ENCODE assay signal across 8 cellular contexts in the genomic region with DNA sequence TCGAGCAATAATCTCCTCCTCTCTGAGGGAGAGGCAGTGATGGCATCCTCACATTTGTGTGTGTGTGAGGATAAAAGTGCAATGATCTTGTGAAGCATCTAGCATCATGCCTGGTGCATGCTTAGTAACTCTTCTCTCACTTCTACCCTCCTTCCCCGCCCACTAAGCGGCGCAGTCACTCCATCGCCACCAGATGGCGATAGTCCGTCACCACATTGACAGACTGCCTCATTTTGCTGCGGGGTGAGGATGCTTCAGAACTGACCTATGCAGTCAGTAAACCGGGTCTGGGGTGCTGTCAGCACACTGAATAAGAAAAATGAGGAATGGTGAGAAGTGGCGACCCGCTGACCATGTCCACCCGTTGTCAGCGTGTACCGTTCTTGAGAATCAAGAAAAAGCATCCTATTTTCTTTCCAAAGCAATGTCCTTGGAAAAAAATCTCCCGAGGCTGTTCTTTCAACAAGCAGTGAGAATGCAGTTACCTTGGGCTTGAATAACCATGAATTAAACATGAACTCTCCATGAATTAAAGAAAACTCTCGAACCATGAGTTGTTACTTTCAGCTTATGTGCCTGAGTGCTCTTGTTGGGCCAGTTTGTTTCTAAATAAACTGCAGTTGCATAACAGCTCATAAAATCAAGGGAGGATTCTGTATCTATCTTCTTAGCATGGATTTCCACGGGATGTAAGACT. TPM values are rescaled to one million over a fixed set of nuclear protein-coding genes. Genes with fewer than 3 reads are reported as not detected.
DNase-seq lines count a peak whose midpoint lies in the region; ATAC-seq and TF ChIP-seq lines count a peak whose summit lies in the region.

No MANE protein-coding gene starts in this region.

- peaks cover 5% of the 10 kb centered on the region for H3K27me3 Mint-ChIP-seq in CD4-positive, alpha-beta T cell
- H3K27me3 Mint-ChIP-seq in activated CD8-positive, alpha-beta T cell treated with anti-CD3 and anti-CD28 coated beads for 36 hours = no peaks in the 10 kb centered on the region

- H3K27ac ChIP-seq in CD4-positive, alpha-beta T cell (ENCODE audit: low read depth, low read length) = no peak overlapping the region

- H3K9me3 ChIP-seq in CD4-positive, alpha-beta T cell (ENCODE audit: control insufficient read depth, low read length) = no peaks in the 10 kb centered on the region

- peak; percentile 96 for TF ChIP-seq CTCF in CD4-positive, alpha-beta T cell (IDR thresholded peaks at IDR 0.05)
- TF ChIP-seq CTCF in activated CD8-positive, alpha-beta T cell treated with anti-CD3 and anti-CD28 coated beads for 36 hours (IDR thresholded peaks at IDR 0.05) = peak; percentile 84

- CTCF ChIA-PET in CD4-positive, alpha-beta T cell (lab: Charles Lee) = interaction anchor here (0.8 to 1.0 kb wide), 3 partner anchors 10 to 1039 kb away, joined by 3 to 4 read pairs (median 4); no protein-coding TSS in a partner anchor
- CTCF ChIA-PET in activated CD8-positive, alpha-beta T cell treated with anti-CD3 and anti-CD28 coated beads for 36 hours (lab: Charles Lee) = interaction anchor here (0.6 to 5.3 kb wide), 33 partner anchors 10 to 670 kb away, joined by 3 to 85 read pairs (median 3); a partner anchor contains a TSS

- no peaks in the 10 kb centered on the region for H3K36me3 Mint-ChIP-seq in CD4-positive, alpha-beta T cell (ENCODE audit: low read depth)
- H3K36me3 Mint-ChIP-seq in activated CD8-positive, alpha-beta T cell treated with anti-CD3 and anti-CD28 coated beads for 36 hours (ENCODE audit: low read depth) = no peaks in the 10 kb centered on the region

- intact Hi-C loops in CD4-positive, alpha-beta T cell (cut with DNase I, micrococcal nuclease) = loop anchor here (1.0 to 10.0 kb wide), 6 partner anchors 185 to 673 kb away; no protein-coding TSS in a partner anchor
- intact Hi-C loops in activated CD8-positive, alpha-beta T cell treated with anti-CD3 and anti-CD28 coated beads for 36 hours (cut with micrococcal nuclease) = loop anchor here (1.0 kb wide), 1 partner anchor 19 kb away; no protein-coding TSS in a partner anchor

- no peak overlapping the region for H3K27ac Mint-ChIP-seq in CD4-positive, alpha-beta T cell
- no peak overlapping the region for H3K27ac Mint-ChIP-seq in activated CD8-positive, alpha-beta T cell treated with anti-CD3 and anti-CD28 coated beads for 36 hours

- POLR2A ChIA-PET in CD4-positive, alpha-beta T cell (lab: Charles Lee) = interaction anchor here (1.1 to 1.3 kb wide), 3 partner anchors 533 to 535 kb away, joined by 3 to 5 read pairs (median 4); no protein-coding TSS in a partner anchor
- POLR2A ChIA-PET in activated CD8-positive, alpha-beta T cell treated with anti-CD3 and anti-CD28 coated beads for 36 hours (lab: Charles Lee) = interaction anchor here (0.6 to 1.4 kb wide), 2 partner anchors 37 to 331 kb away, joined by 3 read pairs; a partner anchor contains a TSS

- peaks cover 5% of the 10 kb centered on the region for H3K4me1 Mint-ChIP-seq in CD4-positive, alpha-beta T cell (ENCODE audit: low read depth)
- peaks cover 2% of the 10 kb centered on the region for H3K4me1 Mint-ChIP-seq in activated CD8-positive, alpha-beta T cell treated with anti-CD3 and anti-CD28 coated beads for 36 hours (ENCODE audit: low read depth)

- no peak overlapping the region for H3K4me3 Mint-ChIP-seq in CD4-positive, alpha-beta T cell
- no peak overlapping the region for H3K4me3 Mint-ChIP-seq in activated CD8-positive, alpha-beta T cell treated with anti-CD3 and anti-CD28 coated beads for 36 hours

- no peaks in the 10 kb centered on the region for H3K9me3 Mint-ChIP-seq in CD4-positive, alpha-beta T cell
- H3K9me3 Mint-ChIP-seq in activated CD8-positive, alpha-beta T cell treated with anti-CD3 and anti-CD28 coated beads for 36 hours = no peaks in the 10 kb centered on the region

- ATAC-seq in CD4-positive, alpha-beta T cell (ENCODE audit: poor library complexity) = peak; percentile 94
- peak; percentile 93 for ATAC-seq in GM19372 (IDR thresholded peaks at IDR 0.05; ENCODE audit: low read depth, unreplicated experiment)
- peak; percentile 83 for ATAC-seq in HG03457 (IDR thresholded peaks at IDR 0.05; ENCODE audit: unreplicated experiment)
- peak; percentile 99 for ATAC-seq in activated CD8-positive, alpha-beta T cell treated with anti-CD3 and anti-CD28 coated beads for 36 hours

- no peaks in the 10 kb centered on the region for H3K27me3 ChIP-seq in CD4-positive, alpha-beta T cell (ENCODE audit: control insufficient read depth, insufficient read depth, low read length)

- DNase-seq in CD4-positive, alpha-beta T cell = peak; percentile 46 to 72 (median 63)
- DNase-seq in NCI-H748 treated with DMSO at 0.1 percent for 48 hours (lab: John Stamatoyannopoulos, UW) (peak; percentile 35), ecto neural progenitor cell (ENCODE audit: low spot score) (peak; percentile 78), lung microvascular endothelial cell (ENCODE audit: low read depth in 2 of 2) (peak; percentile 81 to 86)
- peak; percentile 82 for DNase-seq in activated CD8-positive, alpha-beta T cell treated with anti-CD3 and anti-CD28 coated beads for 36 hours
- peak; percentile 51 for DNase-seq in stimulated activated CD8-positive, alpha-beta memory T cell treated with anti-CD3 and anti-CD28 coated beads, Interleukin-15, amount 100 ng/mL, for 1 hour (ENCODE audit: low read depth)

RNA-seq across cellular contexts. Expression of a gene that starts 37.3 kb away (rescaled TPM):
- 1 to 10 TPM; 3.6 to 4.0 TPM for total RNA-seq in CD4-positive, alpha-beta T cell
- total RNA-seq in activated CD8-positive, alpha-beta T cell treated with anti-CD3 and anti-CD28 coated beads for 36 hours = 10 to 100 TPM; 13.1 to 14.6 TPM
- total RNA-seq in lung microvascular endothelial cell = 6.1 and 6.2 TPM in 2 replicates
